ENCODE assay signal across 1 cellular context in genomic region chr4:105714932-105715331, GRCh38.
TF ChIP-seq lines count a peak whose summit lies in the region.

No MANE protein-coding gene starts in this region.

TF ChIP-seq in K562, 482 proteins besides CTCF, POLR2A, EP300 and RAD21 (continued from another document):
- TF ChIP-seq ATF3 (IDR thresholded peaks at IDR 0.05) = peak; percentile 33
- no peak for TF ChIP-seq ATF3 (CRISPR knock-in tag; conservative IDR thresholded peaks at IDR 0.05)
- no peak for TF ChIP-seq PRMT5 (CRISPR knock-in tag; IDR thresholded peaks at IDR 0.05)
- no peak for TF ChIP-seq ESRRA (IDR thresholded peaks at IDR 0.05; ENCODE audit: borderline replicate concordance, low read depth)
- no peak for TF ChIP-seq MAFK (IDR thresholded peaks at IDR 0.05; ENCODE audit: low read length)
- no peak for TF ChIP-seq MXI1 (IDR thresholded peaks at IDR 0.05; ENCODE audit: low read depth, low read length)
- no peak for TF ChIP-seq ZHX1 (conservative IDR thresholded peaks at IDR 0.05; ENCODE audit: low read length)
